ENCODE assay signal across 15 cellular contexts in the genomic region with DNA sequence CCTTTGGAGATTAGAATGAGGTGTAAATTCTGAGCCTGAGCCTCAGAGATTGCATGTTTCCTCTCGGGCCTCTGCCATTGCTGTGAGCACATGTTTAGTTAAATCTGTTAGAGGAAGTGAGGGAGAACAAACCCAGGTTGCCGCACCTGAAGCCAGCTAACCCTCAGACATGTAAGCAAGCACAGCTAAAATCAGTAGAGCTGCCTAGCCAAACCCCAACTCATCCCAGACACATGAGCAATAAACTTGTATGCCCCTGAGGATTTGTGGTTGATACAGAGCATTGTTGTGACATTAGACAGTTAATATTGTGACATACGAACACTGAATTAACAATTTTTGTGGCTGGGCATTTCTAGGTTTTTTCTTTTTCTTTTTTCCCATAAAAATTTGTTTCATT. TPM values are rescaled to one million over a fixed set of nuclear protein-coding genes. Genes with fewer than 3 reads are reported as not detected.
DNase-seq lines count a peak whose midpoint lies in the region; ATAC-seq, FAIRE-seq and TF ChIP-seq lines count a peak whose summit lies in the region.
"Had no signal": no experiment of that assay in that cellular context is flagged by ENCODE, and none has a peak within 500 bp of the region (broad histone marks: within the 10 kb centered on the region; RNA-seq: fewer than 3 reads in every experiment).

No MANE protein-coding gene starts in this region.

- no peak for TF ChIP-seq CTCF in liver (IDR thresholded peaks at IDR 0.05; ENCODE audit: low read depth, low read length, missing input control)
- TF ChIP-seq CTCF in HepG2 (CRISPR knock-in tag; IDR thresholded peaks at IDR 0.05), result no peak
- no peak for TF ChIP-seq CTCF in astrocyte (IDR thresholded peaks at IDR 0.05; ENCODE audit: insufficient read depth, low read depth, low read length)

- no peak for DNase-seq in HepG2 (ENCODE audit: low spot score)
- peak; percentile 70 for DNase-seq in astrocyte (ENCODE audit: low read depth)
- DNase-seq in glomerular visceral epithelial cell (ENCODE audit: extremely low spot score), result peak; percentile 16
- no peak for DNase-seq in stimulated activated effector memory CD8-positive, alpha-beta T cell treated with anti-CD3 and anti-CD28 coated beads, Interleukin-12 subunit alpha, Interleukin-12 subunit beta, amount 100 ng/mL, for 72 hours (ENCODE audit: low spot score in 2 of 2)
- DNase-seq in activated naive CD4-positive, alpha-beta T cell (lab: John Stamatoyannopoulos, UW), result no peak
- no peak for DNase-seq in stimulated activated CD4-positive, alpha-beta T cell treated with anti-CD3 and anti-CD28 coated beads, Interleukin-1b, Interleukin-23, amount 100 ng/mL, for 48 hours
- DNase-seq: DMS79 treated with DMSO at 0.1 percent for 48 hours, nucleus accumbens had no signal

- TF ChIP-seq EP300 in HepG2 (IDR thresholded peaks at IDR 0.05; ENCODE audit: low read depth in 2 of 2, low read length in 2 of 2), result no peak
- no peak for TF ChIP-seq EP300 in HepG2 (CRISPR knock-in tag; IDR thresholded peaks at IDR 0.05; ENCODE audit: borderline replicate concordance)

- H3K4me2 ChIP-seq in HepG2 (ENCODE audit: low read depth, low read length) (no peak overlapping the region), astrocyte (ENCODE audit: low read length) (no peak overlapping the region)

- H3K4me1 ChIP-seq in liver (ENCODE audit: control insufficient read depth in 4 of 4, insufficient read depth in 4 of 4, low read length in 3 of 4), result peaks cover 4 to 29% (median 14%) of the 10 kb centered on the region in 4 donors
- H3K4me1 ChIP-seq in HepG2 (ENCODE audit: insufficient read depth, low read length), result peaks cover 23% of the 10 kb centered on the region
- peaks cover 8% of the 10 kb centered on the region for H3K4me1 ChIP-seq in astrocyte (ENCODE audit: insufficient read depth, low read length)

- ATAC-seq in HepG2 (no peak), HG03039 (IDR thresholded peaks at IDR 0.05; ENCODE audit: unreplicated experiment) (no peak)
- no peak for ATAC-seq in stimulated activated effector memory CD8-positive, alpha-beta T cell treated with anti-CD3 and anti-CD28 coated beads, Interleukin-12 subunit alpha, Interleukin-12 subunit beta, amount 100 ng/mL, for 72 hours
- ATAC-seq: activated naive CD4-positive, alpha-beta T cell treated with anti-CD3 and anti-CD28 coated beads, Interleukin-2, amount 50 U/mL, for 72 hours; GM12878 had no signal

- peaks cover 27% of the 10 kb centered on the region for H3K36me3 Mint-ChIP-seq in astrocyte (ENCODE audit: low read depth, unreplicated experiment)
- peaks cover 12% of the 10 kb centered on the region for H3K36me3 Mint-ChIP-seq in stimulated activated effector memory CD8-positive, alpha-beta T cell treated with anti-CD3 and anti-CD28 coated beads, Interleukin-12 subunit alpha, Interleukin-12 subunit beta, amount 100 ng/mL, for 72 hours

- FAIRE-seq in HepG2 (lab: Jason Lieb, UNC), result no peak
- no peak for FAIRE-seq in astrocyte (lab: Jason Lieb, UNC)
- FAIRE-seq: GM12878, TTC549 had no signal

- H3K9me3 ChIP-seq in liver (ENCODE audit: control insufficient read depth in 4 of 4, low read length in 3 of 4), result no peaks in the 10 kb centered on the region
- peaks cover 6% of the 10 kb centered on the region for H3K9me3 ChIP-seq in HepG2 (ENCODE audit: low read length)
- no peaks in the 10 kb centered on the region for H3K9me3 ChIP-seq in astrocyte (ENCODE audit: insufficient read depth, low read depth, low read length)

- no peak overlapping the region for H3K4me3 ChIP-seq in liver (ENCODE audit: low read depth in 1 of 3, low read length in 3 of 3)
- H3K4me3 ChIP-seq in HepG2 (replicated peaks in 1 of 3; ENCODE audit: insufficient read depth in 1 of 3, low read depth in 2 of 3, low read length in 3 of 3), result no peak overlapping the region
- no peak overlapping the region for H3K4me3 ChIP-seq in astrocyte (ENCODE audit: insufficient read depth, low read depth, low read length)
- H3K4me3 ChIP-seq: coronary artery, GM12878, SJSA1 had no signal

- H3K4me3 Mint-ChIP-seq in astrocyte (ENCODE audit: unreplicated experiment), result peak overlapping the region; percentile 63
- H3K4me3 Mint-ChIP-seq in stimulated activated effector memory CD8-positive, alpha-beta T cell treated with anti-CD3 and anti-CD28 coated beads, Interleukin-12 subunit alpha, Interleukin-12 subunit beta, amount 100 ng/mL, for 72 hours, result no peak overlapping the region

- intact Hi-C loops in HepG2 (cut with micrococcal nuclease; ENCODE audit: unreplicated experiment), result loop anchor here (5.0 kb wide), 1 partner anchor 41 kb away; the partner anchor contains the start of gene NMD3

- H2AFZ ChIP-seq in HepG2 (ENCODE audit: low read length) (no peak overlapping the region), astrocyte (ENCODE audit: low read depth, low read length) (no peak overlapping the region)

- peak overlapping the region; percentile 67 for H3K27ac Mint-ChIP-seq in astrocyte (ENCODE audit: unreplicated experiment)
- no peak overlapping the region for H3K27ac Mint-ChIP-seq in stimulated activated effector memory CD8-positive, alpha-beta T cell treated with anti-CD3 and anti-CD28 coated beads, Interleukin-12 subunit alpha, Interleukin-12 subunit beta, amount 100 ng/mL, for 72 hours
- H3K27ac Mint-ChIP-seq: activated naive CD4-positive, alpha-beta T cell treated with anti-CD3 and anti-CD28 coated beads, Interleukin-2, amount 50 U/mL, for 72 hours had no signal

- H3K9ac ChIP-seq in liver (ENCODE audit: low read depth in 1 of 2, low read length in 2 of 2) (no peak overlapping the region), HepG2 (ENCODE audit: insufficient read depth, low read depth, low read length) (no peak overlapping the region), astrocyte (ENCODE audit: low read length) (no peak overlapping the region)

- H3K27me3 ChIP-seq in liver (ENCODE audit: control insufficient read depth in 4 of 4, insufficient read depth in 4 of 4, low read length in 3 of 4), result no peaks in the 10 kb centered on the region
- no peaks in the 10 kb centered on the region for H3K27me3 ChIP-seq in HepG2 (ENCODE audit: control insufficient read depth in 1 of 2, insufficient read depth in 2 of 2, low read length in 2 of 2)
- H3K27me3 ChIP-seq in astrocyte (ENCODE audit: insufficient read depth, low read length), result no peaks in the 10 kb centered on the region
- H3K27me3 ChIP-seq: SJSA1 had no signal

- CTCF ChIA-PET in HepG2 (lab: Yijun Ruan, JAX; ENCODE audit: low intra/inter-chr PET ratio, low total read pairs), result no interaction called here

- H3K79me2 ChIP-seq in HepG2 (ENCODE audit: insufficient read depth, low read length) (no peaks in the 10 kb centered on the region), astrocyte (ENCODE audit: insufficient read depth, low read length) (peaks cover 5% of the 10 kb centered on the region)

- peaks cover 27% of the 10 kb centered on the region for H3K4me1 Mint-ChIP-seq in astrocyte (ENCODE audit: low read depth, unreplicated experiment)
- no peaks in the 10 kb centered on the region for H3K4me1 Mint-ChIP-seq in stimulated activated effector memory CD8-positive, alpha-beta T cell treated with anti-CD3 and anti-CD28 coated beads, Interleukin-12 subunit alpha, Interleukin-12 subunit beta, amount 100 ng/mL, for 72 hours

- no peaks in the 10 kb centered on the region for H4K20me1 ChIP-seq in HepG2 (ENCODE audit: insufficient read depth, low read length)
- H4K20me1 ChIP-seq in astrocyte (ENCODE audit: insufficient read depth, low read length), result peaks cover 4% of the 10 kb centered on the region

- TF ChIP-seq RAD21 in liver (IDR thresholded peaks at IDR 0.05) (no peak), HepG2 (CRISPR knock-in tag; IDR thresholded peaks at IDR 0.05) (no peak)

- H3K27ac ChIP-seq in liver (ENCODE audit: low read depth in 1 of 2, low read length in 2 of 2) (peak overlapping the region; percentile 1 to 28), HepG2 (ENCODE audit: extremely low read length, insufficient read depth, low read length) (no peak overlapping the region), astrocyte (ENCODE audit: low read depth, low read length) (peak overlapping the region; percentile 29)
- H3K27ac ChIP-seq: coronary artery, SJSA1 had no signal

- POLR2A ChIA-PET in HepG2 (lab: Yijun Ruan, JAX), result no interaction called here

- TF ChIP-seq POLR2A in HepG2 (IDR thresholded peaks at IDR 0.05; ENCODE audit: insufficient read depth in 1 of 2, low read depth in 2 of 2, low read length in 2 of 2), result no peak

- BruUV-seq in HepG2 (replicated peaks; lab: Mats Ljungman, UMichigan), result no TSS peak

- peaks cover 0 to 6% (median 2%) of the 10 kb centered on the region in 4 donors for H3K36me3 ChIP-seq in liver (ENCODE audit: control insufficient read depth in 4 of 4, insufficient read depth in 3 of 4, low read depth in 1 of 4, low read length in 3 of 4)
- H3K36me3 ChIP-seq in HepG2 (replicated peaks in 1 of 2; ENCODE audit: control insufficient read depth in 1 of 2, insufficient read depth in 2 of 2, low read length in 2 of 2), result peaks cover 0 to 2% of the 10 kb centered on the region in 2 experiments; a peak in 2 of 5 replicates
- H3K36me3 ChIP-seq in astrocyte (ENCODE audit: insufficient read depth, low read length), result peaks cover 10% of the 10 kb centered on the region

- H3K27me3 Mint-ChIP-seq in astrocyte (ENCODE audit: low read depth, unreplicated experiment), result no peaks in the 10 kb centered on the region

- 57% methylated on average over 3 of the region's 3 CpGs for WGBS in liver
- WGBS in HepG2 (ENCODE audit: low lambda C conversion rate), result 95% methylated on average over 3 of the region's 3 CpGs

- in situ Hi-C loops in HepG2 (cut with HindIII; ENCODE audit: extremely low pct_ligation_motif_present, low pct_unique_long_range_greater_than_20kb), result no loop called here

- peaks cover 13% of the 10 kb centered on the region for H3K9me3 Mint-ChIP-seq in astrocyte (ENCODE audit: unreplicated experiment)
- peaks cover 9% of the 10 kb centered on the region for H3K9me3 Mint-ChIP-seq in stimulated activated effector memory CD8-positive, alpha-beta T cell treated with anti-CD3 and anti-CD28 coated beads, Interleukin-12 subunit alpha, Interleukin-12 subunit beta, amount 100 ng/mL, for 72 hours

RNA-seq across cellular contexts. Expression of gene NMD3, which starts 41.9 kb away (rescaled TPM):
- 10 to 100 TPM; 49.6 to 58.7 TPM for total RNA-seq in liver
- 10 to 100 TPM; 19.9 to 23.5 TPM for polyA plus RNA-seq in liver
- total RNA-seq in HepG2 (2016; rRNA removed; fragmentation: Illumina TruSeq; extraction: Trizol), result 55.2 and 95.4 TPM in 2 replicates
- 8.5 and 10.5 TPM in 2 replicates for total RNA-seq in HepG2 (2016; cell fraction: cytosol; rRNA removed; fragmentation: Illumina TruSeq; extraction: Trizol; ENCODE audit: low read depth)
- 55.7 and 91.2 TPM in 2 replicates for total RNA-seq in HepG2 (2016; cell fraction: insoluble cytoplasmic fraction; rRNA removed; fragmentation: Illumina TruSeq; extraction: Trizol)
- total RNA-seq in HepG2 (2016; cell fraction: membrane; rRNA removed; fragmentation: Illumina TruSeq; extraction: Trizol), result 22.8 and 30.4 TPM in 2 replicates
- 46.6 and 50.5 TPM in 2 replicates for total RNA-seq in HepG2 (2016; cell fraction: nucleus; rRNA removed; fragmentation: Illumina TruSeq; extraction: Trizol)
- polyA plus RNA-seq in HepG2 (2011; rRNA removed), result 31.3 and 44.2 TPM in 2 replicates
- 17.1 and 21.6 TPM in 2 replicates for polyA plus RNA-seq in HepG2 (2011; cell fraction: cytosol; rRNA removed)
- 19.8 and 20.3 TPM in 2 replicates for polyA plus RNA-seq in HepG2 (2011; cell fraction: nucleus; rRNA removed)
- 46.6 and 51.7 TPM in 2 replicates for polyA plus RNA-seq in HepG2 (2012)
- 3.5 and 4.3 TPM in 2 replicates for polyA plus RNA-seq in HepG2 (2016; cell fraction: cytosol; fragmentation: Illumina TruSeq; extraction: Trizol; ENCODE audit: low read depth)
- 73.9 and 86.1 TPM in 2 replicates for polyA plus RNA-seq in HepG2 (2016; cell fraction: insoluble cytoplasmic fraction; fragmentation: Illumina TruSeq; extraction: Trizol; ENCODE audit: low read depth)
- 11.3 and 13.2 TPM in 2 replicates for polyA plus RNA-seq in HepG2 (2016; cell fraction: membrane; fragmentation: Illumina TruSeq; extraction: Trizol; ENCODE audit: low read depth)
- 39.5 and 44.5 TPM in 2 replicates for polyA plus RNA-seq in HepG2 (2016; cell fraction: nucleus; fragmentation: Illumina TruSeq; extraction: Trizol; ENCODE audit: insufficient read depth, low read depth)
- 55.7 and 74.3 TPM in 2 replicates for polyA minus RNA-seq in HepG2 (2011; rRNA and poly(A)+ RNA removed; ENCODE audit: low replicate concordance)
- polyA minus RNA-seq in HepG2 (2011; cell fraction: cytosol; rRNA and poly(A)+ RNA removed), result 50.4 and 51.5 TPM in 2 replicates
- 85.7 and 94.0 TPM in 2 replicates for polyA minus RNA-seq in HepG2 (2011; cell fraction: nucleus; rRNA and poly(A)+ RNA removed)
- total RNA-seq in astrocyte, result 77.6 and 87.3 TPM in 2 replicates

Comparison
In these comparisons a context has a peak if more than half of its experiments do, and no peak if none do; other contexts are left out.
1. DNase-seq: peak in astrocyte (single experiment) and glomerular visceral epithelial cell (single experiment); none in HepG2 (single experiment), stimulated activated effector memory CD8-positive, alpha-beta T cell treated with anti-CD3 and anti-CD28 coated beads, Interleukin-12 subunit alpha, Interleukin-12 subunit beta, amount 100 ng/mL, for 72 hours (0 of 2), activated naive CD4-positive, alpha-beta T cell (0 of 4) and stimulated activated CD4-positive, alpha-beta T cell treated with anti-CD3 and anti-CD28 coated beads, Interleukin-1b, Interleukin-23, amount 100 ng/mL, for 48 hours (single experiment).